ENCODE assay signal across 8 cellular contexts in genomic region chr16:71846443-71846842, GRCh38. TPM values are rescaled to one million over a fixed set of nuclear protein-coding genes. Genes with fewer than 3 reads are reported as not detected.
DNase-seq lines count a peak whose midpoint lies in the region; ATAC-seq and TF ChIP-seq lines count a peak whose summit lies in the region.

No MANE protein-coding gene starts in this region.

- H3K9me3 ChIP-seq in PC-3 (ENCODE audit: low read length) (no peaks in the 10 kb centered on the region), upper lobe of right lung (no peaks in the 10 kb centered on the region)

- peak overlapping the region; percentile 99; the same call in 1 of the 2 replicates for H2AFZ ChIP-seq in PC-3 (ENCODE audit: low read length)

- H3K79me2 ChIP-seq in PC-3 (ENCODE audit: low read length) = peaks cover 27% of the 10 kb centered on the region

- TF ChIP-seq CTCF in PC-3 (conservative IDR thresholded peaks at IDR 0.05; ENCODE audit: low read depth, low read length) (no peak), upper lobe of right lung (IDR thresholded peaks at IDR 0.05) (no peak)

- peak overlapping the region; percentile 90 for H3K4me2 ChIP-seq in PC-3 (ENCODE audit: low read length)

- ATAC-seq in PC-3 (peak; percentile 18), upper lobe of right lung (no peak)
- ATAC-seq in activated CD4-positive, CD25-positive, alpha-beta regulatory T cell treated with anti-CD3 and anti-CD28 coated beads, Interleukin-2, amount 50 U/mL, for 24 hours = no peak

- CTCF ChIA-PET in PC-3 (lab: Charles Lee) = interaction anchor here (0.6 to 1.2 kb wide), 2 partner anchors 36 to 37 kb away, joined by 3 to 4 read pairs; partner anchors contain the start of gene AP1G1

- peak; percentile 46 for DNase-seq in DMS 273 (lab: John Stamatoyannopoulos, UW; ENCODE audit: unreplicated experiment)
- DNase-seq in DMS 273 treated with DMSO at 0.1 percent for 48 hours (lab: John Stamatoyannopoulos, UW) = no peak
- DNase-seq in PC-3 = no peak
- peak; percentile 18 for DNase-seq in cerebellar cortex (ENCODE audit: low spot score)
- peak; percentile 14 to 45 for DNase-seq in lung microvascular endothelial cell (ENCODE audit: low read depth in 2 of 2)
- DNase-seq in upper lobe of right lung = no peak
- DNase-seq in NCI-H446 (lab: John Stamatoyannopoulos, UW) = no peak

- BruUV-seq in PC-3 (replicated peaks; lab: Mats Ljungman, UMichigan) = no TSS peak

- POLR2A ChIA-PET in PC-3 (lab: Charles Lee; ENCODE audit: unreplicated experiment) = interaction anchor here (0.5 to 1.3 kb wide), 2 partner anchors 38 to 1100 kb away, joined by 3 to 4 read pairs; partner anchors contain the start of gene AP1G1

- H3K36me3 ChIP-seq in PC-3 (ENCODE audit: low read depth, low read length) (peaks cover 8% of the 10 kb centered on the region; the same call in 1 of the 2 replicates), upper lobe of right lung (peaks cover 34% of the 10 kb centered on the region)

- H3F3A ChIP-seq in PC-3 (ENCODE audit: low read length, unreplicated experiment) = no peaks in the 10 kb centered on the region

- H3K27ac ChIP-seq in PC-3 (ENCODE audit: low read length) = no peak overlapping the region
- peak overlapping the region; percentile 97 for H3K27ac ChIP-seq in upper lobe of right lung

- H4K20me1 ChIP-seq in PC-3 (ENCODE audit: low read length) = no peaks in the 10 kb centered on the region

- no peaks in the 10 kb centered on the region for H3K9me2 ChIP-seq in PC-3 (replicated peaks; ENCODE audit: low read length)

- intact Hi-C loops in PC-3 (cut with micrococcal nuclease) = loop anchor here (5.0 kb wide), 1 partner anchor 36 kb away; the partner anchor contains the start of gene ZNF821
- intact Hi-C loops in upper lobe of right lung (cut with DNase I) = no loop called here

- H3K4me3 ChIP-seq in PC-3 (ENCODE audit: low read length) (peak overlapping the region; percentile 82), upper lobe of right lung (peak overlapping the region; percentile 100)

- H3K27me3 ChIP-seq in PC-3 (ENCODE audit: low read length) (no peaks in the 10 kb centered on the region), upper lobe of right lung (no peaks in the 10 kb centered on the region)

- H3K4me1 ChIP-seq in PC-3 (ENCODE audit: insufficient read depth, low read length) (peaks cover 8% of the 10 kb centered on the region; the same call in 1 of the 2 replicates), upper lobe of right lung (peaks cover 10% of the 10 kb centered on the region)

- peak overlapping the region; percentile 89 for H3K9ac ChIP-seq in PC-3 (ENCODE audit: low read length)

RNA-seq across cellular contexts. Expression of gene ATXN1L, which starts 0.7 kb away (rescaled TPM):
- total RNA-seq in PC-3 (2014; rRNA removed) (8.5 and 9.2 TPM in 2 replicates), lung microvascular endothelial cell (10.2 and 16.3 TPM in 2 replicates), upper lobe of right lung (32.2 TPM)

RNA-seq across cellular contexts. Expression of gene ZNF821, which starts 37.5 kb away (rescaled TPM):
- total RNA-seq in PC-3 (2014; rRNA removed) (4.7 and 5.4 TPM in 2 replicates), lung microvascular endothelial cell (5.2 and 6.0 TPM in 2 replicates), upper lobe of right lung (5.6 TPM)

RNA-seq across cellular contexts. Expression of gene AP1G1, which starts 37.8 kb away (rescaled TPM):
- total RNA-seq in PC-3 (2014; rRNA removed) (51.1 and 51.2 TPM in 2 replicates), lung microvascular endothelial cell (37.0 and 43.8 TPM in 2 replicates), upper lobe of right lung (90.0 TPM)

RNA-seq across cellular contexts. Expression of gene IST1, which starts 48.9 kb away (rescaled TPM):
- total RNA-seq in PC-3 (2014; rRNA removed) (75.2 and 86.4 TPM in 2 replicates), lung microvascular endothelial cell (99.6 and 141 TPM in 2 replicates), upper lobe of right lung (184 TPM)

Comparison
In these comparisons a context has a peak if more than half of its experiments do, and no peak if none do; other contexts are left out.
1. DNase-seq: peak in DMS 273 (single experiment), cerebellar cortex (single experiment) and lung microvascular endothelial cell (2 of 2); none in DMS 273 treated with DMSO at 0.1 percent for 48 hours (single experiment), PC-3 (single experiment), upper lobe of right lung (single experiment) and NCI-H446 (0 of 2).